In the genomic region with DNA sequence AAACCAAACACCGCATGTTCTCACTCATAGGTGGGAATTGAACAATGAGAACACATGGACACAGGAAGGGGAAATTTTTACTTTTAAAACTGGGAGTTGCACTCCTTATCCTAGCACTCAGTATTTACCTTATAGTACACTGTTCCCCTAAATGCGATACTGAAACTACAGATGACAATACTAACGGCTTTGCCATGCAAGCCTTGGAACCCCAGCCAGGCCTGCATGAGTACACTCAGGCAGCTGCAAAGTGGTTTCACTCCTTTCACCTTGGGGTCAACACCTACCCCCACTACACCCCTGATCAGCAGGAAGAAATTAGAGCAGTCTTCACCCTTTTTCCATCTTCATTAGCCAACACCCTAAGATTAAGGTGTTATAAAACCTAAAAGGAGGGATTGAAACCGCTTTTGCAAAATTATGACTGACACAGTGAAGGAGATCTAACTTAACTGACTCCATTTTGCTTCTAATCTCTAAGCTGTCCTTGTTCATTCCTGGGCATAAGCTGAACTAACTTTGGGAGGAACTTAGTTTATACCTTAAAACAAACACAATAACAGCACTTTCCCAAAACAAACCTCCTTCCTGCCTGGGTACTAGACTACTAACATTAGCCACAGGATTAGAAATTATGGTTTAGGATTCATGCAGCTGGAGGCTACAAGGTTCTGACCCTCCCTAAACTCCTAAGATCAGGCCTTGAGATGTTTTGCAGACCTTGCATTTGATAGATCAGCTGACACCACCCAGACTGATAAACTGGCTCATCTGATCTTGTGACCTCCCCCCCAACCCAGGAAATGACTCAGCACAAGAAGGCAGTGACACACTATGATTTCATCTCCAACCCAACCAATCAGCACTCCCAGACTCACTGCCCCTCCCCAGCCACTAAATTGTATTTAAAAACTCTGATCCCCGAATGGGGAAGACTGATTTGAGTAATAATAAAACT, we compare ENCODE assay signal across 11 cellular contexts.
DNase-seq lines count a peak whose midpoint lies in the region; ATAC-seq and TF ChIP-seq lines count a peak whose summit lies in the region.
"Had no signal": no experiment of that assay in that cellular context is flagged by ENCODE, and none has a peak within 500 bp of the region (broad histone marks: within the 10 kb centered on the region; RNA-seq: fewer than 3 reads in every experiment).

No MANE protein-coding gene starts in this region.

- no peaks in the 10 kb centered on the region for H3K9me3 ChIP-seq in hepatocyte (ENCODE audit: low read depth)

- peaks cover 8% of the 10 kb centered on the region for H3K9me3 Mint-ChIP-seq in T-helper 2 cell treated with Interferon-gamma antibody and Interleukin-4, amounts not matched to agents 5 μg/mL and 100 μg/mL, for 36 hours

- no peak for TF ChIP-seq CTCF in hepatocyte (IDR thresholded peaks at IDR 0.05; ENCODE audit: poor library complexity)

- H3K4me2 ChIP-seq in hepatocyte: no peak overlapping the region

- no peaks in the 10 kb centered on the region for H4K20me1 ChIP-seq in hepatocyte (ENCODE audit: insufficient read depth, poor library complexity, severe bottlenecking)

- H3K4me1 ChIP-seq in hepatocyte (ENCODE audit: insufficient read depth): no peaks in the 10 kb centered on the region
- H3K4me1 ChIP-seq: gastroesophageal sphincter had no signal

- H3K79me2 ChIP-seq in hepatocyte: no peaks in the 10 kb centered on the region

- H3K36me3 Mint-ChIP-seq in T-helper 2 cell treated with Interferon-gamma antibody and Interleukin-4, amounts not matched to agents 5 μg/mL and 100 μg/mL, for 36 hours (ENCODE audit: low read depth): no peaks in the 10 kb centered on the region
- H3K36me3 Mint-ChIP-seq: naive B cell had no signal

- no peak overlapping the region for H2AFZ ChIP-seq in hepatocyte

- no peaks in the 10 kb centered on the region for H3K9me2 ChIP-seq in hepatocyte (replicated peaks; ENCODE audit: insufficient read depth)

- H3K4me3 ChIP-seq in hepatocyte: no peak overlapping the region
- H3K4me3 ChIP-seq: gastroesophageal sphincter had no signal

- peak; percentile 88 for DNase-seq in Caki2 (ENCODE audit: low read depth)
- peak; percentile 92 for DNase-seq in HT1080 (ENCODE audit: low read depth)
- peak; percentile 10 to 59 for DNase-seq in SW 1271 (lab: John Stamatoyannopoulos, UW)
- peak; percentile 34 for DNase-seq in hepatocyte (ENCODE audit: low spot score)
- DNase-seq in T-helper 2 cell treated with Interferon-gamma antibody and Interleukin-4, amounts not matched to agents 5 μg/mL and 100 μg/mL, for 36 hours (ENCODE audit: low spot score): no peak
- DNase-seq: Kasumi-1, naive B cell had no signal

- no peaks in the 10 kb centered on the region for H3K36me3 ChIP-seq in hepatocyte (replicated peaks; ENCODE audit: insufficient read depth, low read depth)
- H3K36me3 ChIP-seq: gastroesophageal sphincter had no signal

- in situ Hi-C loops in Caki2 (cut with HindIII; ENCODE audit: low pct_unique_long_range_greater_than_20kb, low sequenced_read_pairs): no loop called here

- no peak overlapping the region for H3K4me3 Mint-ChIP-seq in T-helper 2 cell treated with Interferon-gamma antibody and Interleukin-4, amounts not matched to agents 5 μg/mL and 100 μg/mL, for 36 hours
- H3K4me3 Mint-ChIP-seq: naive B cell had no signal

- WGBS in hepatocyte (ENCODE audit: low lambda C conversion rate, missing lambda C conversion rate): 93% methylated on average over 5 of the region's 5 CpGs

- ATAC-seq in HG03139 (IDR thresholded peaks at IDR 0.05; ENCODE audit: unreplicated experiment) (no peak), GM19467 (IDR thresholded peaks at IDR 0.05; ENCODE audit: unreplicated experiment) (no peak), HG02970 (IDR thresholded peaks at IDR 0.05; ENCODE audit: low FRiP score, unreplicated experiment) (no peak)
- ATAC-seq: gastroesophageal sphincter had no signal

- peaks cover 2% of the 10 kb centered on the region for H3K4me1 Mint-ChIP-seq in T-helper 2 cell treated with Interferon-gamma antibody and Interleukin-4, amounts not matched to agents 5 μg/mL and 100 μg/mL, for 36 hours (ENCODE audit: low read depth)
- H3K4me1 Mint-ChIP-seq: naive B cell had no signal

- no peaks in the 10 kb centered on the region for H3K27me3 Mint-ChIP-seq in T-helper 2 cell treated with Interferon-gamma antibody and Interleukin-4, amounts not matched to agents 5 μg/mL and 100 μg/mL, for 36 hours (ENCODE audit: low read depth)

- peak overlapping the region; percentile 42 for H3K27ac ChIP-seq in hepatocyte
- H3K27ac ChIP-seq: gastroesophageal sphincter had no signal

- no peak overlapping the region for H3K27ac Mint-ChIP-seq in T-helper 2 cell treated with Interferon-gamma antibody and Interleukin-4, amounts not matched to agents 5 μg/mL and 100 μg/mL, for 36 hours
- H3K27ac Mint-ChIP-seq: naive B cell had no signal

- no peaks in the 10 kb centered on the region for H3K27me3 ChIP-seq in hepatocyte
- H3K27me3 ChIP-seq: gastroesophageal sphincter had no signal
